Comparison of ENCODE assay signal across 19 cellular contexts in the genomic region with DNA sequence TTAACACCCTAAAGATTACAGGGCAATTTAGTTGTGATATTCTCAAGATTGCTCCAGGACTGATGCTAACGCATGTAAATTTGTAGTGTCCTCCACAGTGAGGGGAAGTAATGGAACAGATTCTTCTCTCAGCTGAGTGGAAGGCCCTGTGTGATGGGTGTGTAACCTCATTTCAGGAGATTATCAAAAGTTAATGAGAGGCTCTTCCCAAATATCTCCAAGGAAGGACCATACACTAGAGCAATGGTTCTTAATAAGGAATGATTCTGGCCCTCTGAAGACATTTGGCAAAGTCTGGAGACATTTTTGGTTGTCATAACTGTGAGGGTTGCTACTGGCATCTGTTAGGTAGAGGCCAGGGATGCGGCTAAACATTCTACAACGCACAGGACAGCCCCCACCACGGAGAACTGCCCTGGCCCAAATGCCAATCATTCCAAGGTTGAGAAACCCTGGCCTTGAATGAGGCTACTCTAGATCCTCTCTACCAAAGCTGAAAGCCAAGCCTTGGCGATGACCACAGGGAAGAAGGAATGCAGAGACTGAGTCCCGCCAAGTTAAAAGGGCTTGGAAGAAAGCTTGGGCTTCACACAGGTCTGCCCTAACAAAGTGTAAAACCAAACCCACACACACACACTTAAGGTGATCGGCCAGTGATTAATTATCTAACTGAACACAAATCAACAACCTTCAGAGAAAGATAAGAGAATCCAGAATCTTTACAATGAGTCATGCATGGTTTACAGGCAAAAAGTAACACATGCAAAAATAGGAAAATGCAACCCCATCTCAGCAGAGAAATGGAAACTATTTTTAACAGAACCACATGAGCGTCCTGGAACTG.
DNase-seq lines count a peak whose midpoint lies in the region; ATAC-seq, FAIRE-seq and TF ChIP-seq lines count a peak whose summit lies in the region.
"Had no signal": no experiment of that assay in that cellular context is flagged by ENCODE, and none has a peak within 500 bp of the region (broad histone marks: within the 10 kb centered on the region; RNA-seq: fewer than 3 reads in every experiment).

No MANE protein-coding gene starts in this region.

- H3K27ac Mint-ChIP-seq in CD4-positive, CD25-positive, alpha-beta regulatory T cell, result peak overlapping the region in 2 of 3 donors; percentile 16 to 59
- peak overlapping the region; percentile 71 for H3K27ac Mint-ChIP-seq in activated T-helper 17 cell treated with anti-CD3 and anti-CD28 coated beads, Interleukin-2, amount 50 U/mL, for 72 hours
- H3K27ac Mint-ChIP-seq: activated B cell treated with CpG ODN at 0.5 μM for 24 hours, GM23338 had no signal

- no peak overlapping the region for H4K5ac ChIP-seq in mesendoderm (ENCODE audit: low read length)

- no peak overlapping the region for H2AK5ac ChIP-seq in mesendoderm (ENCODE audit: low read length)

- no peak overlapping the region for H3K27ac ChIP-seq in CD4-positive, CD25-positive, alpha-beta regulatory T cell (ENCODE audit: insufficient read depth, low read length, poor library complexity, severe bottlenecking)
- no peak overlapping the region for H3K27ac ChIP-seq in mesendoderm (ENCODE audit: low read depth, low read length)
- no peak overlapping the region for H3K27ac ChIP-seq in esophagus squamous epithelium
- H3K27ac ChIP-seq: ascending aorta, C4-2B, colonic mucosa, KMS-11, tibial nerve had no signal

- ATAC-seq in CD4-positive, CD25-positive, alpha-beta regulatory T cell (ENCODE audit: low read depth in 2 of 2), result no peak
- ATAC-seq in activated T-helper 17 cell treated with anti-CD3 and anti-CD28 coated beads, Interleukin-2, amount 50 U/mL, for 72 hours (replicated peaks), result peak; percentile 49
- ATAC-seq: GM23338, left ventricle myocardium superior had no signal

- H3K79me2 ChIP-seq in mesendoderm (ENCODE audit: control insufficient read depth, insufficient read depth, low read length), result no peaks in the 10 kb centered on the region

- no peaks in the 10 kb centered on the region for H3K79me1 ChIP-seq in mesendoderm (ENCODE audit: low read length)

- intact Hi-C loops in esophagus squamous epithelium (cut with DNase I), result no loop called here

- H3K4ac ChIP-seq in mesendoderm (ENCODE audit: low read depth, low read length), result no peak overlapping the region

- peaks cover under 1% of the 10 kb centered on the region for H3K27me3 Mint-ChIP-seq in CD4-positive, CD25-positive, alpha-beta regulatory T cell
- no peaks in the 10 kb centered on the region for H3K27me3 Mint-ChIP-seq in activated T-helper 17 cell treated with anti-CD3 and anti-CD28 coated beads, Interleukin-2, amount 50 U/mL, for 72 hours
- H3K27me3 Mint-ChIP-seq: activated B cell treated with CpG ODN at 0.5 μM for 24 hours had no signal

- DNase-seq in CD4-positive, CD25-positive, alpha-beta regulatory T cell, result no peak
- DNase-seq in GM12891 (ENCODE audit: insufficient read length, low spot score), result no peak
- DNase-seq in mesendoderm, result peak; percentile 14
- no peak for DNase-seq in NCI-H2171 (lab: John Stamatoyannopoulos, UW)
- no peak for DNase-seq in esophagus squamous epithelium (lab: John Stamatoyannopoulos, UW)
- DNase-seq in ACHN, result no peak
- DNase-seq: activated B cell treated with CpG ODN at 0.5 μM for 24 hours, colonic mucosa, left ventricle myocardium superior, NCI-H2227 treated with DMSO at 0.1 percent for 48 hours, posterior cingulate gyrus had no signal

- H3K4me1 Mint-ChIP-seq in CD4-positive, CD25-positive, alpha-beta regulatory T cell, result peaks cover 9 to 39% (median 25%) of the 10 kb centered on the region in 4 donors
- peaks cover 47% of the 10 kb centered on the region for H3K4me1 Mint-ChIP-seq in activated T-helper 17 cell treated with anti-CD3 and anti-CD28 coated beads, Interleukin-2, amount 50 U/mL, for 72 hours

- WGBS in mesendoderm (ENCODE audit: extremely low coverage, insufficient coverage, low lambda C conversion rate), result no CpG with 5 or more reads among the region's 8 CpGs
- 75 to 83% methylated on average over 8 of the region's 8 CpGs for WGBS in esophagus squamous epithelium, 2 donors

- H3K18ac ChIP-seq in mesendoderm (ENCODE audit: low read length), result no peak overlapping the region

- no peaks in the 10 kb centered on the region for H3K27me3 ChIP-seq in CD4-positive, CD25-positive, alpha-beta regulatory T cell (ENCODE audit: control insufficient read depth, insufficient read depth, low read length)
- H3K27me3 ChIP-seq in mesendoderm (ENCODE audit: insufficient read depth, low read length, poor library complexity) (no peaks in the 10 kb centered on the region), esophagus squamous epithelium (peaks cover 0 to 52% (median 0%) of the 10 kb centered on the region in 4 donors)
- H3K27me3 ChIP-seq: ascending aorta, colonic mucosa, tibial nerve had no signal

- FAIRE-seq in GM12891 (lab: Jason Lieb, UNC), result peak; percentile 31
- FAIRE-seq: endothelial cell of umbilical vein, small intestine had no signal

- H3K36me3 Mint-ChIP-seq in CD4-positive, CD25-positive, alpha-beta regulatory T cell, result no peaks in the 10 kb centered on the region
- no peaks in the 10 kb centered on the region for H3K36me3 Mint-ChIP-seq in activated T-helper 17 cell treated with anti-CD3 and anti-CD28 coated beads, Interleukin-2, amount 50 U/mL, for 72 hours (ENCODE audit: low read depth)

- no peak overlapping the region for H2BK120ac ChIP-seq in mesendoderm (ENCODE audit: low read depth, low read length)

- H3K9me3 ChIP-seq in CD4-positive, CD25-positive, alpha-beta regulatory T cell (ENCODE audit: control insufficient read depth in 2 of 2, low read length in 2 of 2), result no peaks in the 10 kb centered on the region
- peaks cover 0 to 4% (median 0%) of the 10 kb centered on the region in 3 donors for H3K9me3 ChIP-seq in esophagus squamous epithelium
- H3K9me3 ChIP-seq: ascending aorta, colonic mucosa had no signal

- peaks cover 13% of the 10 kb centered on the region for H3K4me1 ChIP-seq in CD4-positive, CD25-positive, alpha-beta regulatory T cell (ENCODE audit: control insufficient read depth, insufficient read depth, low read length, poor library complexity, severe bottlenecking)
- H3K4me1 ChIP-seq in mesendoderm (ENCODE audit: control insufficient read depth, low read depth, low read length) (no peaks in the 10 kb centered on the region), esophagus squamous epithelium (peaks cover 0 to 6% (median 0%) of the 10 kb centered on the region in 3 donors)
- H3K4me1 ChIP-seq: ascending aorta, colonic mucosa, tibial nerve had no signal

- H3K4me2 ChIP-seq in mesendoderm (ENCODE audit: low read length), result no peak overlapping the region
- H3K4me2 ChIP-seq: GM23338, KMS-11 had no signal

- peaks cover 0 to 1% (median 0%) of the 10 kb centered on the region in 7 donors for H3K9me3 Mint-ChIP-seq in CD4-positive, CD25-positive, alpha-beta regulatory T cell
- no peaks in the 10 kb centered on the region for H3K9me3 Mint-ChIP-seq in activated T-helper 17 cell treated with anti-CD3 and anti-CD28 coated beads, Interleukin-2, amount 50 U/mL, for 72 hours
- H3K9me3 Mint-ChIP-seq: activated B cell treated with CpG ODN at 0.5 μM for 24 hours had no signal

- no peak for TF ChIP-seq CTCF in esophagus squamous epithelium (IDR thresholded peaks at IDR 0.05)

- H3K4me3 Mint-ChIP-seq in CD4-positive, CD25-positive, alpha-beta regulatory T cell, result no peak overlapping the region
- peak overlapping the region; percentile 43 for H3K4me3 Mint-ChIP-seq in activated T-helper 17 cell treated with anti-CD3 and anti-CD28 coated beads, Interleukin-2, amount 50 U/mL, for 72 hours
- H3K4me3 Mint-ChIP-seq: activated B cell treated with CpG ODN at 0.5 μM for 24 hours, GM23338 had no signal

- TF ChIP-seq POLR2A in GM12891 (IDR thresholded peaks at IDR 0.05; ENCODE audit: low read depth, low read length) (no peak), esophagus squamous epithelium (IDR thresholded peaks at IDR 0.05) (no peak)

- no peaks in the 10 kb centered on the region for H3K36me3 ChIP-seq in CD4-positive, CD25-positive, alpha-beta regulatory T cell (ENCODE audit: control insufficient read depth, insufficient read depth, low read length)
- H3K36me3 ChIP-seq in mesendoderm (ENCODE audit: control insufficient read depth, insufficient read depth, low read length) (no peaks in the 10 kb centered on the region), esophagus squamous epithelium (no peaks in the 10 kb centered on the region)
- H3K36me3 ChIP-seq: ascending aorta, colonic mucosa, tibial nerve had no signal

- no peak overlapping the region for H3K23ac ChIP-seq in mesendoderm (ENCODE audit: low read length)

- H3K56ac ChIP-seq in mesendoderm (ENCODE audit: low read length), result no peak overlapping the region

- no peak overlapping the region for H3K4me3 ChIP-seq in CD4-positive, CD25-positive, alpha-beta regulatory T cell (ENCODE audit: low read depth, low read length)
- H3K4me3 ChIP-seq in mesendoderm (ENCODE audit: low read length) (no peak overlapping the region), esophagus squamous epithelium (no peak overlapping the region)
- H3K4me3 ChIP-seq: ascending aorta, colonic mucosa, GM23338, tibial nerve had no signal

- no peak overlapping the region for H2BK5ac ChIP-seq in mesendoderm (ENCODE audit: low read length)

- in situ Hi-C loops in ACHN (cut with HindIII; ENCODE audit: low pct_ligation_motif_present, low pct_unique_long_range_greater_than_20kb, low sequenced_read_pairs), result no loop called here

- H4K8ac ChIP-seq in mesendoderm (ENCODE audit: low read depth, low read length), result no peak overlapping the region

- no peak overlapping the region for H2BK15ac ChIP-seq in mesendoderm (replicated peaks; ENCODE audit: low read depth)

- no peak overlapping the region for H3K9ac ChIP-seq in mesendoderm (ENCODE audit: low read length)
- H3K9ac ChIP-seq: KMS-11 had no signal

TF ChIP-seq in GM12891, 5 proteins besides CTCF, POLR2A, EP300 and RAD21:
- TF ChIP-seq PAX5 (IDR thresholded peaks at IDR 0.05; ENCODE audit: insufficient read depth, low read length, severe bottlenecking) (no peak), TAF1 (IDR thresholded peaks at IDR 0.05; ENCODE audit: low read depth, low read length) (no peak), POLR2AphosphoS5 (IDR thresholded peaks at IDR 0.05; ENCODE audit: low read depth, low read length) (no peak), POU2F2 (IDR thresholded peaks at IDR 0.05; ENCODE audit: low read depth, low read length) (no peak), SPI1 (IDR thresholded peaks at IDR 0.05; ENCODE audit: low read depth, low read length) (no peak)
